10 cellular contexts compared by ENCODE assay signal in genomic region chr6:90463359-90463758, GRCh38.
DNase-seq lines count a peak whose midpoint lies in the region; ATAC-seq and TF ChIP-seq lines count a peak whose summit lies in the region.
"Had no signal": no experiment of that assay in that cellular context is flagged by ENCODE, and none has a peak within 500 bp of the region (broad histone marks: within the 10 kb centered on the region; RNA-seq: fewer than 3 reads in every experiment).

No MANE protein-coding gene starts in this region.

- TF ChIP-seq CTCF in WTC11 (IDR thresholded peaks at IDR 0.05): no peak

- peak; percentile 56 for DNase-seq in activated T-cell treated with anti-CD3 and anti-CD28 coated beads, Interleukin-2, amount 50 U/mL, for 24 hours
- no peak for DNase-seq in activated T-cell treated with anti-CD3 and anti-CD28 coated beads, Interleukin-2, amount 50 U/mL, for 4 hours
- peak; percentile 71 for DNase-seq in activated naive CD4-positive, alpha-beta T cell treated with anti-CD3 and anti-CD28 coated beads, Interleukin-2, amount 10 ng/mL, durations not matched to agents 7 days and 5 days
- peak in 5 of 6 experiments; percentile 3 to 45 (median 19) for DNase-seq in stimulated activated naive CD4-positive, alpha-beta T cell (lab: John Stamatoyannopoulos, UW)
- no peak for DNase-seq in NCI-H2171 (lab: John Stamatoyannopoulos, UW)
- no peak for DNase-seq in WTC11 (ENCODE audit: low spot score)

- POLR2A ChIA-PET in WTC11 (lab: Charles Lee): interaction anchor here (0.7 kb wide), 1 partner anchor 216 kb away, joined by 3 read pairs; no protein-coding TSS in a partner anchor

- H3K27ac Mint-ChIP-seq in activated T-cell treated with anti-CD3 and anti-CD28 coated beads, Interleukin-2, amount 50 U/mL, for 24 hours: peak overlapping the region; percentile 91
- H3K27ac Mint-ChIP-seq in activated naive CD4-positive, alpha-beta T cell treated with anti-CD3 and anti-CD28 coated beads, Interleukin-2, amount 10 ng/mL, durations not matched to agents 7 days and 5 days: peak overlapping the region; percentile 88
- H3K27ac Mint-ChIP-seq in WTC11: no peak overlapping the region

- no peaks in the 10 kb centered on the region for H3K36me3 Mint-ChIP-seq in activated T-cell treated with anti-CD3 and anti-CD28 coated beads, Interleukin-2, amount 50 U/mL, for 24 hours (ENCODE audit: low read depth)
- H3K36me3 Mint-ChIP-seq in activated T-cell treated with anti-CD3 and anti-CD28 coated beads, Interleukin-2, amount 50 U/mL, for 4 hours (ENCODE audit: insufficient read depth): no peaks in the 10 kb centered on the region
- H3K36me3 Mint-ChIP-seq in activated naive CD4-positive, alpha-beta T cell treated with anti-CD3 and anti-CD28 coated beads, Interleukin-2, amount 10 ng/mL, durations not matched to agents 7 days and 5 days: peaks cover 7% of the 10 kb centered on the region
- H3K36me3 Mint-ChIP-seq in WTC11: no peaks in the 10 kb centered on the region

- no peaks in the 10 kb centered on the region for H3K27me3 Mint-ChIP-seq in activated T-cell treated with anti-CD3 and anti-CD28 coated beads, Interleukin-2, amount 50 U/mL, for 24 hours
- no peaks in the 10 kb centered on the region for H3K27me3 Mint-ChIP-seq in activated T-cell treated with anti-CD3 and anti-CD28 coated beads, Interleukin-2, amount 50 U/mL, for 4 hours (ENCODE audit: low read depth)
- no peaks in the 10 kb centered on the region for H3K27me3 Mint-ChIP-seq in activated naive CD4-positive, alpha-beta T cell treated with anti-CD3 and anti-CD28 coated beads, Interleukin-2, amount 10 ng/mL, durations not matched to agents 7 days and 5 days
- no peaks in the 10 kb centered on the region for H3K27me3 Mint-ChIP-seq in WTC11 (ENCODE audit: low read depth)

- H3K27ac ChIP-seq in KOPT-K1 (ENCODE audit: low read depth, low read length, poor library complexity, severe bottlenecking): peak overlapping the region; percentile 54
- H3K27ac ChIP-seq: right atrium auricular region, tibial nerve had no signal

- ATAC-seq in activated T-cell treated with anti-CD3 and anti-CD28 coated beads, Interleukin-2, amount 50 U/mL, for 4 hours: no peak
- ATAC-seq in HG03469 (IDR thresholded peaks at IDR 0.05; ENCODE audit: unreplicated experiment) (no peak), WTC11 (no peak)

- CTCF ChIA-PET in activated naive CD4-positive, alpha-beta T cell treated with anti-CD3 and anti-CD28 coated beads, Interleukin-2, amount 10 ng/mL, durations not matched to agents 7 days and 5 days (lab: Charles Lee): interaction anchor here (1.1 to 2.2 kb wide), 6 partner anchors 10 to 523 kb away, joined by 3 to 6 read pairs (median 4); no protein-coding TSS in a partner anchor
- CTCF ChIA-PET in WTC11 (lab: Charles Lee): interaction anchor here (1.8 to 2.6 kb wide), 2 partner anchors 14 to 16 kb away, joined by 8 to 9 read pairs; no protein-coding TSS in a partner anchor

- H3K9me3 Mint-ChIP-seq in activated T-cell treated with anti-CD3 and anti-CD28 coated beads, Interleukin-2, amount 50 U/mL, for 24 hours: no peaks in the 10 kb centered on the region
- no peaks in the 10 kb centered on the region for H3K9me3 Mint-ChIP-seq in activated T-cell treated with anti-CD3 and anti-CD28 coated beads, Interleukin-2, amount 50 U/mL, for 4 hours
- H3K9me3 Mint-ChIP-seq in activated naive CD4-positive, alpha-beta T cell treated with anti-CD3 and anti-CD28 coated beads, Interleukin-2, amount 10 ng/mL, durations not matched to agents 7 days and 5 days: peaks cover 6% of the 10 kb centered on the region
- H3K9me3 Mint-ChIP-seq in WTC11: peaks cover 10% of the 10 kb centered on the region

- peaks cover 45% of the 10 kb centered on the region for H3K9me3 ChIP-seq in KOPT-K1 (ENCODE audit: insufficient read depth, low read length, poor library complexity, severe bottlenecking)
- H3K9me3 ChIP-seq: right atrium auricular region, tibial nerve had no signal

- peak overlapping the region; percentile 16 for H3K4me3 Mint-ChIP-seq in activated T-cell treated with anti-CD3 and anti-CD28 coated beads, Interleukin-2, amount 50 U/mL, for 24 hours
- no peak overlapping the region for H3K4me3 Mint-ChIP-seq in activated T-cell treated with anti-CD3 and anti-CD28 coated beads, Interleukin-2, amount 50 U/mL, for 4 hours
- H3K4me3 Mint-ChIP-seq in activated naive CD4-positive, alpha-beta T cell treated with anti-CD3 and anti-CD28 coated beads, Interleukin-2, amount 10 ng/mL, durations not matched to agents 7 days and 5 days: peak overlapping the region; percentile 24
- no peak overlapping the region for H3K4me3 Mint-ChIP-seq in WTC11

- no peaks in the 10 kb centered on the region for H3K36me3 ChIP-seq in KOPT-K1 (ENCODE audit: insufficient read depth, low read length)
- H3K36me3 ChIP-seq: right atrium auricular region, tibial nerve had no signal

- H3K4me1 Mint-ChIP-seq in activated T-cell treated with anti-CD3 and anti-CD28 coated beads, Interleukin-2, amount 50 U/mL, for 24 hours (ENCODE audit: low read depth): peaks cover 97% of the 10 kb centered on the region
- H3K4me1 Mint-ChIP-seq in activated T-cell treated with anti-CD3 and anti-CD28 coated beads, Interleukin-2, amount 50 U/mL, for 4 hours (ENCODE audit: low read depth): peaks cover 83% of the 10 kb centered on the region
- H3K4me1 Mint-ChIP-seq in activated naive CD4-positive, alpha-beta T cell treated with anti-CD3 and anti-CD28 coated beads, Interleukin-2, amount 10 ng/mL, durations not matched to agents 7 days and 5 days: peaks cover 93% of the 10 kb centered on the region
- 0 out of 2 replicates have a peak, but pooled peaks cover 3% of the 10 kb centered on the region for H3K4me1 Mint-ChIP-seq in WTC11

TF ChIP-seq in WTC11, 78 proteins besides CTCF, POLR2A, EP300 and RAD21 (continues in another document):
- TF ChIP-seq ZNF671 (CRISPR knock-in tag; IDR thresholded peaks at IDR 0.05) (no peak), STAT6 (CRISPR knock-in tag; conservative IDR thresholded peaks at IDR 0.05; ENCODE audit: low read depth) (no peak), NFYB (CRISPR knock-in tag; conservative IDR thresholded peaks at IDR 0.05; ENCODE audit: low read depth) (no peak), RELA (CRISPR knock-in tag; IDR thresholded peaks at IDR 0.05; ENCODE audit: borderline replicate concordance) (no peak), ZBTB43 (CRISPR knock-in tag; IDR thresholded peaks at IDR 0.05) (no peak), CREB1 (CRISPR knock-in tag; IDR thresholded peaks at IDR 0.05) (no peak), CREM (CRISPR knock-in tag; IDR thresholded peaks at IDR 0.05) (no peak), ATF1 (CRISPR knock-in tag; IDR thresholded peaks at IDR 0.05) (no peak), ZNF263 (CRISPR knock-in tag; IDR thresholded peaks at IDR 0.05; ENCODE audit: low read depth) (no peak)
- TF ChIP-seq, protein P1, sequence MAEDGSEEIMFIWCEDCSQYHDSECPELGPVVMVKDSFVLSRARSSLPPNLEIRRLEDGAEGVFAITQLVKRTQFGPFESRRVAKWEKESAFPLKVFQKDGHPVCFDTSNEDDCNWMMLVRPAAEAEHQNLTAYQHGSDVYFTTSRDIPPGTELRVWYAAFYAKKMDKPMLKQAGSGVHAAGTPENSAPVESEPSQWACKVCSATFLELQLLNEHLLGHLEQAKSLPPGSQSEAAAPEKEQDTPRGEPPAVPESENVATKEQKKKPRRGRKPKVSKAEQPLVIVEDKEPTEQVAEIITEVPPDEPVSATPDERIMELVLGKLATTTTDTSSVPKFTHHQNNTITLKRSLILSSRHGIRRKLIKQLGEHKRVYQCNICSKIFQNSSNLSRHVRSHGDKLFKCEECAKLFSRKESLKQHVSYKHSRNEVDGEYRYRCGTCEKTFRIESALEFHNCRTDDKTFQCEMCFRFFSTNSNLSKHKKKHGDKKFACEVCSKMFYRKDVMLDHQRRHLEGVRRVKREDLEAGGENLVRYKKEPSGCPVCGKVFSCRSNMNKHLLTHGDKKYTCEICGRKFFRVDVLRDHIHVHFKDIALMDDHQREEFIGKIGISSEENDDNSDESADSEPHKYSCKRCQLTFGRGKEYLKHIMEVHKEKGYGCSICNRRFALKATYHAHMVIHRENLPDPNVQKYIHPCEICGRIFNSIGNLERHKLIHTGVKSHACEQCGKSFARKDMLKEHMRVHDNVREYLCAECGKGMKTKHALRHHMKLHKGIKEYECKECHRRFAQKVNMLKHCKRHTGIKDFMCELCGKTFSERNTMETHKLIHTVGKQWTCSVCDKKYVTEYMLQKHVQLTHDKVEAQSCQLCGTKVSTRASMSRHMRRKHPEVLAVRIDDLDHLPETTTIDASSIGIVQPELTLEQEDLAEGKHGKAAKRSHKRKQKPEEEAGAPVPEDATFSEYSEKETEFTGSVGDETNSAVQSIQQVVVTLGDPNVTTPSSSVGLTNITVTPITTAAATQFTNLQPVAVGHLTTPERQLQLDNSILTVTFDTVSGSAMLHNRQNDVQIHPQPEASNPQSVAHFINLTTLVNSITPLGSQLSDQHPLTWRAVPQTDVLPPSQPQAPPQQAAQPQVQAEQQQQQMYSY (CRISPR knock-in tag; IDR thresholded peaks at IDR 0.05): no peak

Comparison
In these comparisons a context has a peak if more than half of its experiments do, and no peak if none do; other contexts are left out.
1. DNase-seq: peak in activated T-cell treated with anti-CD3 and anti-CD28 coated beads, Interleukin-2, amount 50 U/mL, for 24 hours (single experiment), activated naive CD4-positive, alpha-beta T cell treated with anti-CD3 and anti-CD28 coated beads, Interleukin-2, amount 10 ng/mL, durations not matched to agents 7 days and 5 days (single experiment) and stimulated activated naive CD4-positive, alpha-beta T cell (5 of 6); none in activated T-cell treated with anti-CD3 and anti-CD28 coated beads, Interleukin-2, amount 50 U/mL, for 4 hours (single experiment), NCI-H2171 (single experiment) and WTC11 (single experiment).
2. H3K4me3 Mint-ChIP-seq: peak in activated T-cell treated with anti-CD3 and anti-CD28 coated beads, Interleukin-2, amount 50 U/mL, for 24 hours (single experiment) and activated naive CD4-positive, alpha-beta T cell treated with anti-CD3 and anti-CD28 coated beads, Interleukin-2, amount 10 ng/mL, durations not matched to agents 7 days and 5 days (single experiment); none in activated T-cell treated with anti-CD3 and anti-CD28 coated beads, Interleukin-2, amount 50 U/mL, for 4 hours (single experiment) and WTC11 (single experiment).